In the genomic region with DNA sequence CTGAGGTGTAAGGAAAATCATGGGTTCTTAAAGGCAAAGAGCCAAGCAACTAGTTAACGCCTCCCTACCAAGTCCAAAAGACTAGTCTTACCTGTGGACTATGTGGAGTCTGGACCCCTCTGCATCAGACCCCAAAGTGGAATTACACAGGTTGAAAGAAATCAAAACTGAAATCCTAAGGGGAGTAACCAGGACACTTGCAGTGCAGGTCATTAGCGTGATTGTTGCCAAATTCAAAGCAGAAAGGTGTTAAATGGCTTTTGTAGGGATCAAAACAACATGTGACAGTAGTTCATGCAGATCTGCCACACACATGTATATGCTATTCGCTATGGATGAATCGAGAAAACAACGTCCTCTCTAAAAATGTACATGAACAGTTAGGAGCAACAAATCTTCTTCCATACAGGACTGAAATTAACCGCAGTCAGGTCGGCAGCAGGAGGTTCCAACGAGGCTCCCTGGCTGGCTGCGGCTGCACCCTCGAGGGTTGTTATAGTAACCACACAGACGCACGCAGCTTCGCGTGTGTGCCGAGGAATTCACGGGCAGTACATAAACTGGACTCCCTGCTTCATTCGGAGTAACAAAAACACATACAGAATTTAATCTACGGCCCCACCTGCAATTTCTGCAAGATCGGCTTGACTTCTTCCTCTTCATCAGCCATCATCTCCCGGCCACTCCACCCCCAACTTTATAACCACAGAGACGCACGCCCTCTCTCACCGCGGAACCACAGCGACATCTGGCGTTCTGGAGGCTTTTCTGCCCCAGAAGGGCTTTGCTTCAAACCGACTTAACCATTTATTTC, we compare ENCODE assay signal across 8 cellular contexts. TPM values are rescaled to one million over a fixed set of nuclear protein-coding genes. Genes with fewer than 3 reads are reported as not detected.
A peak's percentile ranks its signal among the peaks of the same experiment; 100 is the strongest.
DNase-seq lines count a peak whose midpoint lies in the region; ATAC-seq and TF ChIP-seq lines count a peak whose summit lies in the region.

Gene TTC5, minus strand, starts transcription at position 687 of the 814 bp plus-strand sequence. Its CDS starts 14 bp downstream, at position 673.

- no peaks in the 10 kb centered on the region for H3K27me3 Mint-ChIP-seq in activated naive CD8-positive, alpha-beta T cell

- peak within 1 kb of the TSS; percentile 96 for H3K4me3 Mint-ChIP-seq in activated naive CD8-positive, alpha-beta T cell

- peak within 1 kb of the TSS; percentile 52 for H3K4me3 ChIP-seq in cardiac muscle cell
- peak within 1 kb of the TSS; percentile 85 for H3K4me3 ChIP-seq in parathyroid adenoma (ENCODE audit: low read depth, low read length)
- H3K4me3 ChIP-seq in tibial nerve: peak within 1 kb of the TSS; percentile 46 to 90 (median 66)

- no peaks in the 10 kb centered on the region for H3K9me3 ChIP-seq in cardiac muscle cell (ENCODE audit: low read depth)
- no peaks in the 10 kb centered on the region for H3K9me3 ChIP-seq in parathyroid adenoma (ENCODE audit: control insufficient read depth, low read length)
- no peaks in the 10 kb centered on the region for H3K9me3 ChIP-seq in tibial nerve

- H2AFZ ChIP-seq in parathyroid adenoma: peak within 1 kb of the TSS; percentile 63

- peaks cover 30% of the 10 kb centered on the region for H3K4me1 Mint-ChIP-seq in activated naive CD8-positive, alpha-beta T cell (ENCODE audit: low read depth)

- no peaks in the 10 kb centered on the region for H3K9me3 Mint-ChIP-seq in activated naive CD8-positive, alpha-beta T cell (ENCODE audit: low read depth)

- no peak within 1 kb of the TSS for H3K9ac ChIP-seq in parathyroid adenoma

- peak within 1 kb of the TSS; percentile 77 for H3K4me2 ChIP-seq in parathyroid adenoma (ENCODE audit: low read length)

- H3K4me1 ChIP-seq in cardiac muscle cell (ENCODE audit: low read depth): peaks cover 6% of the 10 kb centered on the region
- H3K4me1 ChIP-seq in parathyroid adenoma: peaks cover 8% of the 10 kb centered on the region
- peaks cover 0 to 40% (median 11%) of the 10 kb centered on the region in 4 donors for H3K4me1 ChIP-seq in tibial nerve

- DNase-seq in NCI-H1105 (lab: John Stamatoyannopoulos, UW): peak; percentile 76
- peak; percentile 51 for DNase-seq in SKM-1 treated with dmso at 0.1 percent for 144 hours (lab: John Stamatoyannopoulos, UW; ENCODE audit: unreplicated experiment)
- peak; percentile 88 to 94 for DNase-seq in cardiac muscle cell (ENCODE audit: low read depth in 1 of 2, low spot score in 1 of 2)
- peak; percentile 47 to 78 for DNase-seq in tibial nerve (ENCODE audit: low spot score in 2 of 2)

- H3K79me2 ChIP-seq in parathyroid adenoma: peaks cover 7% of the 10 kb centered on the region

- peak; percentile 76 for TF ChIP-seq CTCF in GM12801 (IDR thresholded peaks at IDR 0.05; ENCODE audit: extremely low read depth, insufficient read length)
- TF ChIP-seq CTCF in cardiac muscle cell (IDR thresholded peaks at IDR 0.05; ENCODE audit: low read depth, low read length): peak; percentile 96
- TF ChIP-seq CTCF in parathyroid adenoma (IDR thresholded peaks at IDR 0.05): peak; percentile 93
- TF ChIP-seq CTCF in tibial nerve (IDR thresholded peaks at IDR 0.05): peak; percentile 62 to 96 (median 85)

- ATAC-seq in HG02642 (IDR thresholded peaks at IDR 0.05; ENCODE audit: poor library complexity, unreplicated experiment): peak; percentile 96

- TF ChIP-seq POLR2A in tibial nerve (IDR thresholded peaks at IDR 0.05): no peak

- peak within 1 kb of the TSS; percentile 87 for H3K27ac Mint-ChIP-seq in activated naive CD8-positive, alpha-beta T cell

- WGBS in tibial nerve, 2 donors: 0 to 1% methylated on average over 27 of the region's 27 CpGs

- H3K27me3 ChIP-seq in cardiac muscle cell (no peaks in the 10 kb centered on the region), parathyroid adenoma (ENCODE audit: control insufficient read depth, insufficient read depth, low read length) (no peaks in the 10 kb centered on the region), tibial nerve (no peaks in the 10 kb centered on the region)

- peak; percentile 43 to 65 for TF ChIP-seq EP300 in tibial nerve (IDR thresholded peaks at IDR 0.05)

- H3K27ac ChIP-seq in cardiac muscle cell (no peak within 1 kb of the TSS), parathyroid adenoma (peak within 1 kb of the TSS; percentile 34), tibial nerve (peak within 1 kb of the TSS in 3 of 4 donors; percentile 38 to 82 (median 53))

- H3K36me3 Mint-ChIP-seq in activated naive CD8-positive, alpha-beta T cell: peaks cover 4% of the 10 kb centered on the region

- peaks cover 6% of the 10 kb centered on the region for H3K36me3 ChIP-seq in cardiac muscle cell
- no peaks in the 10 kb centered on the region for H3K36me3 ChIP-seq in parathyroid adenoma (ENCODE audit: control insufficient read depth, insufficient read depth, low read length)
- peaks cover 0 to 17% (median 0%) of the 10 kb centered on the region in 3 donors for H3K36me3 ChIP-seq in tibial nerve

RNA-seq across cellular contexts. Expression of gene TTC5, which starts in this region (rescaled TPM):
- 10.6 and 13.9 TPM in 2 replicates for total RNA-seq in cardiac muscle cell
- 19.4 and 25.9 TPM in 2 replicates for polyA plus RNA-seq in cardiac muscle cell
- total RNA-seq in tibial nerve: 10 to 100 TPM in 3 of 4 donors, 1 to 10 TPM in 1; 8.1 to 12.8 (median 10.7) TPM
